19 cellular contexts compared by ENCODE assay signal in the genomic region with DNA sequence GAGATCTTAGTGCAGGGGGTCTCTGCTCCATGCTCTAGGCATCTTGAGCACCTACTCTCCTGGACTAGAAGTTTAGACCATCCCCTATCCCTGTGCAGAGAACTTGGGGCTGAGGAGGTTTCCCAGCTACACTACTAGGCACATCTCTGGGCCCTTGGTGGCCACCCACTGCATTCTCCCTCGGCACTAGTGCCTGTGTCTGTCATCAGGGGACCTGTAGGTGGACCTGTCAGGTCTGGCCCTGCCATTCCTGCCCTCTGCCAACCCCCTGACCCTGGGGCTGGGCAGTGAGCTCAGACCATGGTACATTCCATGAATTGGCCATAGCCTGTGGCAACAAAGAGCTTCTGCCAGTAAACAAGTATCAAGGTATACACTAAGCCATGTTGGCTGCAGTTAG.
A peak's percentile ranks its signal among the peaks of the same experiment; 100 is the strongest.
DNase-seq lines count a peak whose midpoint lies in the region; ATAC-seq and TF ChIP-seq lines count a peak whose summit lies in the region.
"Had no signal": no experiment of that assay in that cellular context is flagged by ENCODE, and none has a peak within 500 bp of the region (broad histone marks: within the 10 kb centered on the region; RNA-seq: fewer than 3 reads in every experiment).

No MANE protein-coding gene starts in this region.

- ATAC-seq in left lobe of liver (peak; percentile 19), GM18519 (IDR thresholded peaks at IDR 0.05; ENCODE audit: low FRiP score, unreplicated experiment) (no peak)
- no peak for ATAC-seq in CD4-positive, alpha-beta T cell (ENCODE audit: poor library complexity)
- ATAC-seq: GM12878, GM23338 had no signal

- peaks cover 20% of the 10 kb centered on the region for H3K9me3 ChIP-seq in CD4-positive, alpha-beta T cell (ENCODE audit: control insufficient read depth, low read length)

- no peak for DNase-seq in activated naive CD4-positive, alpha-beta T cell treated with anti-CD3 and anti-CD28 coated beads for 36 hours
- DNase-seq in activated naive CD4-positive, alpha-beta T cell treated with anti-CD3 and anti-CD28 coated beads, Interleukin-2, amount 10 ng/mL, durations not matched to agents 7 days and 5 days, result no peak
- DNase-seq in left lobe of liver (ENCODE audit: low spot score), result no peak
- DNase-seq in CD4-positive, alpha-beta T cell, result no peak
- DNase-seq: CD4-positive, CD25-positive, alpha-beta regulatory T cell; CD8-positive, alpha-beta memory T cell; DMS 273 treated with DMSO at 0.1 percent for 48 hours; DMS79; EL; GDM1; HCEC 1CT had no signal

- H3K9me3 Mint-ChIP-seq in activated naive CD4-positive, alpha-beta T cell treated with anti-CD3 and anti-CD28 coated beads for 36 hours, result peaks cover 43% of the 10 kb centered on the region
- H3K9me3 Mint-ChIP-seq in activated naive CD4-positive, alpha-beta T cell treated with anti-CD3 and anti-CD28 coated beads, Interleukin-2, amount 10 ng/mL, durations not matched to agents 7 days and 5 days, result peaks cover 24% of the 10 kb centered on the region
- H3K9me3 Mint-ChIP-seq in CD4-positive, alpha-beta T cell, result peaks cover 28% of the 10 kb centered on the region

- H3K27ac ChIP-seq in temporal lobe (ENCODE audit: low read depth, low read length), result peak overlapping the region; percentile 9
- H3K27ac ChIP-seq in CD4-positive, alpha-beta T cell (ENCODE audit: low read depth, low read length), result no peak overlapping the region
- H3K27ac ChIP-seq: 22Rv1, BLaER1, C4-2B had no signal

- H3K27me3 ChIP-seq in CD4-positive, alpha-beta T cell (ENCODE audit: control insufficient read depth, insufficient read depth, low read length), result no peaks in the 10 kb centered on the region
- H3K27me3 ChIP-seq: BLaER1 had no signal

- POLR2A ChIA-PET in CD4-positive, alpha-beta T cell (lab: Charles Lee), result no interaction called here

- no peaks in the 10 kb centered on the region for H3K4me1 Mint-ChIP-seq in activated naive CD4-positive, alpha-beta T cell treated with anti-CD3 and anti-CD28 coated beads for 36 hours (ENCODE audit: low read depth)
- H3K4me1 Mint-ChIP-seq in activated naive CD4-positive, alpha-beta T cell treated with anti-CD3 and anti-CD28 coated beads, Interleukin-2, amount 10 ng/mL, durations not matched to agents 7 days and 5 days, result no peaks in the 10 kb centered on the region
- H3K4me1 Mint-ChIP-seq in CD4-positive, alpha-beta T cell (ENCODE audit: low read depth), result no peaks in the 10 kb centered on the region
- H3K4me1 Mint-ChIP-seq: GM23338 had no signal

- CTCF ChIA-PET in activated naive CD4-positive, alpha-beta T cell treated with anti-CD3 and anti-CD28 coated beads for 36 hours (lab: Charles Lee), result no interaction called here
- CTCF ChIA-PET in activated naive CD4-positive, alpha-beta T cell treated with anti-CD3 and anti-CD28 coated beads, Interleukin-2, amount 10 ng/mL, durations not matched to agents 7 days and 5 days (lab: Charles Lee), result interaction anchor here (1.2 kb wide), 1 partner anchor 237 kb away, joined by 5 read pairs; no protein-coding TSS in a partner anchor
- CTCF ChIA-PET in CD4-positive, alpha-beta T cell (lab: Charles Lee), result no interaction called here

- TF ChIP-seq CTCF in CD4-positive, alpha-beta T cell (IDR thresholded peaks at IDR 0.05), result no peak

- H3K27ac Mint-ChIP-seq in activated naive CD4-positive, alpha-beta T cell treated with anti-CD3 and anti-CD28 coated beads for 36 hours, result peak overlapping the region; percentile 37
- no peak overlapping the region for H3K27ac Mint-ChIP-seq in activated naive CD4-positive, alpha-beta T cell treated with anti-CD3 and anti-CD28 coated beads, Interleukin-2, amount 10 ng/mL, durations not matched to agents 7 days and 5 days
- H3K27ac Mint-ChIP-seq in CD4-positive, alpha-beta T cell, result no peak overlapping the region
- H3K27ac Mint-ChIP-seq: B cell; CD4-positive, CD25-positive, alpha-beta regulatory T cell; CD8-positive, alpha-beta memory T cell; GM23338 had no signal

- H3K27me3 Mint-ChIP-seq in activated naive CD4-positive, alpha-beta T cell treated with anti-CD3 and anti-CD28 coated beads for 36 hours (ENCODE audit: low read depth), result no peaks in the 10 kb centered on the region
- no peaks in the 10 kb centered on the region for H3K27me3 Mint-ChIP-seq in activated naive CD4-positive, alpha-beta T cell treated with anti-CD3 and anti-CD28 coated beads, Interleukin-2, amount 10 ng/mL, durations not matched to agents 7 days and 5 days
- H3K27me3 Mint-ChIP-seq in CD4-positive, alpha-beta T cell, result no peaks in the 10 kb centered on the region
- H3K27me3 Mint-ChIP-seq: B cell; CD4-positive, CD25-positive, alpha-beta regulatory T cell; CD8-positive, alpha-beta memory T cell had no signal

- intact Hi-C loops in activated naive CD4-positive, alpha-beta T cell treated with anti-CD3 and anti-CD28 coated beads for 36 hours (cut with micrococcal nuclease), result no loop called here
- intact Hi-C loops in CD4-positive, alpha-beta T cell (cut with DNase I, micrococcal nuclease), result no loop called here

- peaks cover 53% of the 10 kb centered on the region for H3K36me3 Mint-ChIP-seq in activated naive CD4-positive, alpha-beta T cell treated with anti-CD3 and anti-CD28 coated beads for 36 hours (ENCODE audit: low read depth)
- H3K36me3 Mint-ChIP-seq in activated naive CD4-positive, alpha-beta T cell treated with anti-CD3 and anti-CD28 coated beads, Interleukin-2, amount 10 ng/mL, durations not matched to agents 7 days and 5 days, result peaks cover 4% of the 10 kb centered on the region
- H3K36me3 Mint-ChIP-seq in CD4-positive, alpha-beta T cell (ENCODE audit: low read depth), result peaks cover 92% of the 10 kb centered on the region

- no peak overlapping the region for H3K4me3 Mint-ChIP-seq in activated naive CD4-positive, alpha-beta T cell treated with anti-CD3 and anti-CD28 coated beads for 36 hours
- no peak overlapping the region for H3K4me3 Mint-ChIP-seq in activated naive CD4-positive, alpha-beta T cell treated with anti-CD3 and anti-CD28 coated beads, Interleukin-2, amount 10 ng/mL, durations not matched to agents 7 days and 5 days
- no peak overlapping the region for H3K4me3 Mint-ChIP-seq in CD4-positive, alpha-beta T cell
- H3K4me3 Mint-ChIP-seq: B cell; CD4-positive, CD25-positive, alpha-beta regulatory T cell; CD8-positive, alpha-beta memory T cell; GM23338 had no signal
